ENCODE assay signal across 8 cellular contexts in the genomic region with DNA sequence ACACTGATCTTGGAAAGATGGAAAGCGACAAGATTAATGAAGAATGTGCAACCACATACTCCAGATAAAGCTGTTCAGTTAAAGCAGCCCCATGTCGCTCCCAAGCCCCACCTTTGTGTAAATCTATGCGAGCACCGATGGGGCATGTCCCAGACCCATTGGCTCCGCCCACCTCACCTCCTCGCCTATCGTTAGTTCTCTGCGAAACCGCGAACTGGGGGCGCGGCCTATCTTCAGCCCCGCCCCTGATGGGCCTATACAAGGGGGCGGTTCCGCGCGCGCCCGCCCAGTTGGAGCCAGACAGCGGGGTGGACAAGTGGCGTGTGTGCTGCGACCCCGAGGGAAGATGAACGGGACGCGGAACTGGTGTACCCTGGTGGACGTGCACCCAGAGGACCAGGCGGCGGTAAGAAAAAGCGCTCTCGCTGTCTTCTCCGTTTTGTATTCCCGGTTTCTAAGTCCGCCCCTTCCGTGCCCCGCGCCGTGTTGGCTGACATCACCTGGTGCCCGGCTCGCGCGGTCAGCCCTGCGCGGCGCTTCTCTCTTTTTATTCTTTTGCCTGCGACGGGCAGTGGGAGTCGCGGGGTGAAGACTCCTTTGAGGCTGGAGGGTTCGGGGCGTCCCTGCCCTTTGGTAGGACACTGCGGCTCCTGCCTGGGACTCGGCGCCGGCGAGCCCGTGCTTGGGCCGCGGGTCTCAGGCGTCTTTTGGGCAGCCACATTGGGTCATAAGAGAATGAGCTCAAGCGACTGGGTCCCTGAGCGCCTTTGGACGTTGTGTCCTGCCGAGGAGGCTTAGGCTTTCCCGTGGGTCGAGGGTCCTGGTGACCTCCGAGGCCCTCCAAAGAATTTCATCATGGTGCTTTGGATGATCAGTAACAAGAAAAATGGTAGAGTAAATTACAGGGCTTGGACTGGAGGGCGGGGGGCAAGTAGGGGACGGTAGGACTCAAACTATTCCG.
DNase-seq lines count a peak whose midpoint lies in the region; ATAC-seq lines count a peak whose summit lies in the region.

A gene with protein sequence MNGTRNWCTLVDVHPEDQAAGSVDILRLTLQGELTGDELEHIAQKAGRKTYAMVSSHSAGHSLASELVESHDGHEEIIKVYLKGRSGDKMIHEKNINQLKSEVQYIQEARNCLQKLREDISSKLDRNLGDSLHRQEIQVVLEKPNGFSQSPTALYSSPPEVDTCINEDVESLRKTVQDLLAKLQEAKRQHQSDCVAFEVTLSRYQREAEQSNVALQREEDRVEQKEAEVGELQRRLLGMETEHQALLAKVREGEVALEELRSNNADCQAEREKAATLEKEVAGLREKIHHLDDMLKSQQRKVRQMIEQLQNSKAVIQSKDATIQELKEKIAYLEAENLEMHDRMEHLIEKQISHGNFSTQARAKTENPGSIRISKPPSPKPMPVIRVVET (plus strand): TSS at position 289 of the 961 bp plus-strand sequence. CDS start 58 bp downstream, at position 347.

- H3K27ac Mint-ChIP-seq in memory B cell: peak within 1 kb of the TSS; percentile 78

- H3K4me1 Mint-ChIP-seq in memory B cell: peaks cover 12% of the 10 kb centered on the region

- ATAC-seq in GM19372 (IDR thresholded peaks at IDR 0.05; ENCODE audit: low read depth, unreplicated experiment) (peak; percentile 88), HG03521 (IDR thresholded peaks at IDR 0.05; ENCODE audit: unreplicated experiment) (peak; percentile 88), memory B cell (ENCODE audit: low read depth) (peak; percentile 98)

- peak within 1 kb of the TSS; percentile 93 for H3K4me3 Mint-ChIP-seq in memory B cell

- H3K27me3 Mint-ChIP-seq in memory B cell: no peaks in the 10 kb centered on the region

- DNase-seq in C1 segment of cervical spinal cord (lab: John Stamatoyannopoulos, UW) (peak in 13 of 14 donors; percentile 22 to 93 (median 67)), NCI-H748 treated with DMSO at 0.1 percent for 48 hours (lab: John Stamatoyannopoulos, UW) (peak; percentile 94), memory B cell (ENCODE audit: low spot score in 2 of 2) (peak; percentile 93 to 95)
- peak; percentile 87 to 91 for DNase-seq in activated CD8-positive, alpha-beta memory T cell treated with anti-CD3 and anti-CD28 coated beads for 1 hour (ENCODE audit: extremely low read depth in 1 of 2, low read depth in 1 of 2)
- peak; percentile 92 for DNase-seq in effector CD8-positive, alpha-beta T cell (lab: John Stamatoyannopoulos, UW)
- peak; percentile 82 for DNase-seq in stimulated activated CD8-positive, alpha-beta memory T cell treated with anti-CD3 and anti-CD28 coated beads, Interleukin-12 subunit alpha, Interleukin-12 subunit beta, amount 100 ng/mL, for 24 hours (ENCODE audit: extremely low read depth)

- no peaks in the 10 kb centered on the region for H3K36me3 Mint-ChIP-seq in memory B cell

- H3K9me3 Mint-ChIP-seq in memory B cell: no peaks in the 10 kb centered on the region

Comparison
In these comparisons a context has a peak if more than half of its experiments do, and no peak if none do; other contexts are left out.
1. Peak in every context shown above with its lines: DNase-seq and ATAC-seq.